Comparison of ENCODE assay signal across 16 cellular contexts in the genomic region with DNA sequence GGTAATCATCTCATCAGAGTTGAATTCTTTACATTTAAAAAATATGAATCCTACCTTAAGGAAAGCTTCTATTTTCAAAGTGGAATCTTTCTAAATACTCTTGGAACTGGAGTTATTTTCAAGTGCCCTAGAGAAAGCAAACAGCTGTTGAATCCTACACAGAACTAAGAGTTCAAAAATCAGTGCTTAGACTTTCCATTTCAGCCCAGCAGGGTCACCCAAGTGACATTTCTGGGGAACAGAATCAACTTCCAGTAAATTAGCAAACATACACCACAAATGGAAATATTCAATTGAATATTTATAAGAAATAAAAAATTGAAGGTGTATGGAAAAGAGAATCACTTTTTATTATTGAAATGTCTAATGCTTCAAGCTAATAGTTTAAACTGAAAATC.
DNase-seq lines count a peak whose midpoint lies in the region; ATAC-seq and TF ChIP-seq lines count a peak whose summit lies in the region.
"Had no signal": no experiment of that assay in that cellular context is flagged by ENCODE, and none has a peak within 500 bp of the region (broad histone marks: within the 10 kb centered on the region; RNA-seq: fewer than 3 reads in every experiment).

No MANE protein-coding gene starts in this region.

- CTCF ChIA-PET in Calu3 (lab: Charles Lee), result no interaction called here

- no peaks in the 10 kb centered on the region for H3K9me2 ChIP-seq in hepatocyte (replicated peaks; ENCODE audit: insufficient read depth)

- H3K27ac ChIP-seq in SK-N-MC, result peak overlapping the region; percentile 56; the same call in 1 of the 2 replicates
- H3K27ac ChIP-seq in hepatocyte, result peak overlapping the region; percentile 57
- H3K27ac ChIP-seq in spleen, result peak overlapping the region in 7 of 8 donors; percentile 4 to 59 (median 33)
- H3K27ac ChIP-seq: colonic mucosa had no signal

- H4K20me1 ChIP-seq in hepatocyte (ENCODE audit: insufficient read depth, poor library complexity, severe bottlenecking), result no peaks in the 10 kb centered on the region

- no peaks in the 10 kb centered on the region for H3K79me2 ChIP-seq in hepatocyte

- no peak for ATAC-seq in GM21423 (IDR thresholded peaks at IDR 0.05; ENCODE audit: unreplicated experiment)

- no peak overlapping the region for H3K9ac ChIP-seq in SK-N-MC (ENCODE audit: insufficient read length)

- DNase-seq in Calu3 (no peak), SK-N-MC (ENCODE audit: low read depth, low spot score) (no peak), hepatocyte (ENCODE audit: low spot score) (no peak), spleen (no peak), glomerular visceral epithelial cell (ENCODE audit: extremely low spot score) (no peak), D341Med (ENCODE audit: low spot score) (no peak)
- DNase-seq: activated CD4-positive, alpha-beta T cell treated with anti-CD3 and anti-CD28 coated beads for 4 hours; activated naive CD4-positive, alpha-beta T cell; activated T-cell treated with anti-CD3 and anti-CD28 coated beads, Interleukin-2, amount 50 U/mL, for 4 hours; C1 segment of cervical spinal cord; colonic mucosa; DMS 273 treated with DMSO at 0.1 percent for 48 hours; effector memory CD8-positive, alpha-beta T cell; NCI-H2107; NK-92 treated with Interleukin-12 subunit alpha and Interleukin-12 subunit beta, amount 100 ng/mL, for 24 hours had no signal

- H3K4me2 ChIP-seq in hepatocyte, result no peak overlapping the region

- peaks cover 6% of the 10 kb centered on the region for H3K36me3 Mint-ChIP-seq in Calu3 (ENCODE audit: insufficient read depth, unreplicated experiment)

- no peaks in the 10 kb centered on the region for H3K27me3 Mint-ChIP-seq in Calu3 (ENCODE audit: unreplicated experiment)
- H3K27me3 Mint-ChIP-seq: effector memory CD8-positive, alpha-beta T cell had no signal

- H3K9me3 ChIP-seq in SK-N-MC (ENCODE audit: low read depth, low read length), result no peaks in the 10 kb centered on the region
- H3K9me3 ChIP-seq in hepatocyte (ENCODE audit: low read depth), result no peaks in the 10 kb centered on the region
- H3K9me3 ChIP-seq in spleen, result no peaks in the 10 kb centered on the region
- H3K9me3 ChIP-seq: colonic mucosa had no signal

- TF ChIP-seq CTCF in Calu3 (IDR thresholded peaks at IDR 0.05; ENCODE audit: unreplicated experiment) (no peak), hepatocyte (IDR thresholded peaks at IDR 0.05; ENCODE audit: poor library complexity) (no peak), spleen (IDR thresholded peaks at IDR 0.05 in 8 of 11, conservative IDR thresholded peaks at IDR 0.05 in 3 of 11) (no peak)

- H3K4me1 ChIP-seq in hepatocyte (ENCODE audit: insufficient read depth) (peaks cover 11% of the 10 kb centered on the region), spleen (peaks cover 0 to 21% (median 9%) of the 10 kb centered on the region in 6 donors)
- H3K4me1 ChIP-seq: colonic mucosa had no signal

- H3K9me3 Mint-ChIP-seq in Calu3 (ENCODE audit: low read depth, unreplicated experiment), result peaks cover 8% of the 10 kb centered on the region
- H3K9me3 Mint-ChIP-seq: activated T-cell treated with anti-CD3 and anti-CD28 coated beads, Interleukin-2, amount 50 U/mL, for 4 hours had no signal

- intact Hi-C loops in Calu3 (cut with micrococcal nuclease; ENCODE audit: unreplicated experiment), result loop anchor here (5.0 kb wide), 2 partner anchors 86 to 101 kb away; no protein-coding TSS in a partner anchor
- intact Hi-C loops in spleen (cut with DNase I; ENCODE audit: low total_unique reads), result no loop called here

- no peak overlapping the region for H3K4me3 Mint-ChIP-seq in Calu3 (ENCODE audit: low read depth, unreplicated experiment)
- H3K4me3 Mint-ChIP-seq: activated T-cell treated with anti-CD3 and anti-CD28 coated beads, Interleukin-2, amount 50 U/mL, for 4 hours; effector memory CD8-positive, alpha-beta T cell had no signal

- no peak overlapping the region for H3K4me3 ChIP-seq in SK-N-MC
- no peak overlapping the region for H3K4me3 ChIP-seq in hepatocyte
- H3K4me3 ChIP-seq in spleen, result no peak overlapping the region
- H3K4me3 ChIP-seq: colonic mucosa had no signal

- BruUV-seq in Calu3 (replicated peaks; lab: Mats Ljungman, UMichigan), result no TSS peak

- H3K36me3 ChIP-seq in SK-N-MC (ENCODE audit: insufficient read depth, low read length) (no peaks in the 10 kb centered on the region), hepatocyte (replicated peaks; ENCODE audit: insufficient read depth, low read depth) (no peaks in the 10 kb centered on the region), spleen (no peaks in the 10 kb centered on the region)
- H3K36me3 ChIP-seq: colonic mucosa had no signal

- H3K27ac Mint-ChIP-seq in Calu3 (ENCODE audit: unreplicated experiment), result peak overlapping the region; percentile 64

- TF ChIP-seq POLR2A in spleen (IDR thresholded peaks at IDR 0.05), result no peak

- peaks cover 37% of the 10 kb centered on the region for H3K4me1 Mint-ChIP-seq in Calu3 (ENCODE audit: low read depth, unreplicated experiment)

- no peak overlapping the region for H2AFZ ChIP-seq in hepatocyte

- H3K27me3 ChIP-seq in hepatocyte (no peaks in the 10 kb centered on the region), spleen (replicated peaks in 1 of 7) (no peaks in the 10 kb centered on the region)
- H3K27me3 ChIP-seq: colonic mucosa had no signal
